ENCODE assay signal across 18 cellular contexts in genomic region chr10:118918689-118919088, GRCh38.
DNase-seq lines count a peak whose midpoint lies in the region; ATAC-seq, FAIRE-seq and TF ChIP-seq lines count a peak whose summit lies in the region.
"Had no signal": no experiment of that assay in that cellular context is flagged by ENCODE, and none has a peak within 500 bp of the region (broad histone marks: within the 10 kb centered on the region; RNA-seq: fewer than 3 reads in every experiment).

No MANE protein-coding gene starts in this region.

- no peak for FAIRE-seq in bronchial epithelial cell (lab: Jason Lieb, UNC)
- FAIRE-seq: A204.1, H54 had no signal

- no peaks in the 10 kb centered on the region for H3K9me3 Mint-ChIP-seq in neural progenitor cell
- no peaks in the 10 kb centered on the region for H3K9me3 Mint-ChIP-seq in CD8-positive, alpha-beta T cell
- H3K9me3 Mint-ChIP-seq: CD4-positive, alpha-beta memory T cell had no signal

- H3K79me2 ChIP-seq in neural progenitor cell (ENCODE audit: low read depth) = no peaks in the 10 kb centered on the region

- H3K27me3 ChIP-seq in bronchial epithelial cell (ENCODE audit: control insufficient read depth, insufficient read depth, low read length) (no peaks in the 10 kb centered on the region), neural progenitor cell (no peaks in the 10 kb centered on the region)
- H3K27me3 ChIP-seq in effector memory CD4-positive, alpha-beta T cell (replicated peaks; ENCODE audit: control insufficient read depth, insufficient read depth, low read length, poor library complexity, severe bottlenecking) = no peaks in the 10 kb centered on the region
- H3K27me3 ChIP-seq in CD8-positive, alpha-beta T cell (ENCODE audit: insufficient read depth, low read length) = no peaks in the 10 kb centered on the region
- H3K27me3 ChIP-seq: SJCRH30 had no signal

- TF ChIP-seq CTCF in bronchial epithelial cell (IDR thresholded peaks at IDR 0.05; ENCODE audit: insufficient read depth, low read length, severe bottlenecking) = no peak
- TF ChIP-seq CTCF in neural progenitor cell (IDR thresholded peaks at IDR 0.05) = no peak
- no peak for TF ChIP-seq CTCF in CD8-positive, alpha-beta T cell (IDR thresholded peaks at IDR 0.05)

- H3K4me3 Mint-ChIP-seq in neural progenitor cell = no peak overlapping the region
- no peak overlapping the region for H3K4me3 Mint-ChIP-seq in CD8-positive, alpha-beta T cell
- H3K4me3 Mint-ChIP-seq: CD4-positive, alpha-beta memory T cell had no signal

- no peaks in the 10 kb centered on the region for H3K9me3 ChIP-seq in neural progenitor cell (ENCODE audit: low read depth)
- no peaks in the 10 kb centered on the region for H3K9me3 ChIP-seq in effector memory CD4-positive, alpha-beta T cell (ENCODE audit: control insufficient read depth, low read length)
- H3K9me3 ChIP-seq in CD8-positive, alpha-beta T cell (ENCODE audit: low read length) = no peaks in the 10 kb centered on the region
- H3K9me3 ChIP-seq: SJCRH30 had no signal

- H3K36me3 ChIP-seq in bronchial epithelial cell (ENCODE audit: control insufficient read depth, insufficient read depth, low read length) = no peaks in the 10 kb centered on the region
- no peaks in the 10 kb centered on the region for H3K36me3 ChIP-seq in neural progenitor cell
- H3K36me3 ChIP-seq in effector memory CD4-positive, alpha-beta T cell (ENCODE audit: control insufficient read depth, insufficient read depth, low read length) = no peaks in the 10 kb centered on the region
- no peaks in the 10 kb centered on the region for H3K36me3 ChIP-seq in CD8-positive, alpha-beta T cell (ENCODE audit: insufficient read depth, low read length)
- H3K36me3 ChIP-seq: SJCRH30 had no signal

- no peaks in the 10 kb centered on the region for H4K20me1 ChIP-seq in neural progenitor cell (ENCODE audit: low read depth)

- no peak overlapping the region for H3K27ac Mint-ChIP-seq in neural progenitor cell
- H3K27ac Mint-ChIP-seq in CD8-positive, alpha-beta T cell = no peak overlapping the region
- H3K27ac Mint-ChIP-seq: CD4-positive, alpha-beta memory T cell had no signal

- ATAC-seq in GM19455 (IDR thresholded peaks at IDR 0.05; ENCODE audit: unreplicated experiment) = no peak
- no peak for ATAC-seq in CD8-positive, alpha-beta T cell

- no peak overlapping the region for H2AFZ ChIP-seq in neural progenitor cell (replicated peaks)

- H3K4me2 ChIP-seq in neural progenitor cell = peak overlapping the region; percentile 58

- H3K4me1 Mint-ChIP-seq in neural progenitor cell = peaks cover 6% of the 10 kb centered on the region
- no peaks in the 10 kb centered on the region for H3K4me1 Mint-ChIP-seq in CD8-positive, alpha-beta T cell (ENCODE audit: low read depth)

- CTCF ChIA-PET in CD8-positive, alpha-beta T cell (lab: Charles Lee) = no interaction called here

- H3K27me3 Mint-ChIP-seq in neural progenitor cell (ENCODE audit: insufficient read depth, low read depth) = peaks cover 4% of the 10 kb centered on the region
- peaks cover 22% of the 10 kb centered on the region for H3K27me3 Mint-ChIP-seq in CD8-positive, alpha-beta T cell (ENCODE audit: low read depth)

- intact Hi-C loops in CD8-positive, alpha-beta T cell (cut with DNase I, micrococcal nuclease) = no loop called here

- H3K36me3 Mint-ChIP-seq in neural progenitor cell = no peaks in the 10 kb centered on the region
- H3K36me3 Mint-ChIP-seq in CD8-positive, alpha-beta T cell = no peaks in the 10 kb centered on the region
- H3K36me3 Mint-ChIP-seq: CD4-positive, alpha-beta memory T cell had no signal

- no peak overlapping the region for H3K4me3 ChIP-seq in bronchial epithelial cell (ENCODE audit: low read depth, low read length)
- H3K4me3 ChIP-seq in neural progenitor cell = no peak overlapping the region
- no peak overlapping the region for H3K4me3 ChIP-seq in effector memory CD4-positive, alpha-beta T cell (ENCODE audit: insufficient read depth, low read depth, low read length, poor library complexity, severe bottlenecking)
- no peak overlapping the region for H3K4me3 ChIP-seq in CD8-positive, alpha-beta T cell (ENCODE audit: low read depth, low read length)
- H3K4me3 ChIP-seq: SJCRH30 had no signal

- POLR2A ChIA-PET in CD8-positive, alpha-beta T cell (lab: Charles Lee) = no interaction called here

- no peak overlapping the region for H3K9ac ChIP-seq in neural progenitor cell

- DNase-seq in CD1c-positive myeloid dendritic cell (ENCODE audit: extremely low spot score) (peak; percentile 1), LoVo (ENCODE audit: low spot score) (peak; percentile 7), bronchial epithelial cell (ENCODE audit: low read depth) (peak; percentile 31), neural progenitor cell (ENCODE audit: low spot score) (no peak)
- no peak for DNase-seq in effector memory CD4-positive, alpha-beta T cell
- no peak for DNase-seq in CD8-positive, alpha-beta T cell
- DNase-seq: CD4-positive, alpha-beta memory T cell; DMS53; Kasumi-1; MM.1S; NCI-H1092 treated with DMSO at 0.1 percent for 48 hours; NCI-H146; NCI-H2029 treated with DMSO at 0.1 percent for 48 hours; NCI-H446 treated with DMSO at 0.1 percent for 48 hours; SJCRH30 had no signal

- peaks cover 15% of the 10 kb centered on the region for H3K4me1 ChIP-seq in neural progenitor cell
- no peaks in the 10 kb centered on the region for H3K4me1 ChIP-seq in effector memory CD4-positive, alpha-beta T cell (ENCODE audit: control insufficient read depth, insufficient read depth, low read length, poor library complexity, severe bottlenecking)
- H3K4me1 ChIP-seq in CD8-positive, alpha-beta T cell (ENCODE audit: insufficient read depth, low read length) = no peaks in the 10 kb centered on the region

- H3K27ac ChIP-seq in neural progenitor cell = no peak overlapping the region
- H3K27ac ChIP-seq in effector memory CD4-positive, alpha-beta T cell (ENCODE audit: insufficient read depth, low read length, poor library complexity, severe bottlenecking) = no peak overlapping the region
- H3K27ac ChIP-seq in CD8-positive, alpha-beta T cell (ENCODE audit: low read depth, low read length) = no peak overlapping the region
- H3K27ac ChIP-seq: SJCRH30 had no signal

- H3F3A ChIP-seq in neural progenitor cell (ENCODE audit: low read depth) = peaks cover 5% of the 10 kb centered on the region

Comparison
In these comparisons a context has a peak if more than half of its experiments do, and no peak if none do; other contexts are left out.
1. DNase-seq: peak in CD1c-positive myeloid dendritic cell (single experiment), LoVo (single experiment) and bronchial epithelial cell (single experiment); none in neural progenitor cell (single experiment), effector memory CD4-positive, alpha-beta T cell (0 of 3) and CD8-positive, alpha-beta T cell (0 of 7).